Comparison of ENCODE assay signal across 11 cellular contexts in genomic region chr4:3257691-3258482, GRCh38. TPM values are rescaled to one million over a fixed set of nuclear protein-coding genes. Genes with fewer than 3 reads are reported as not detected.
DNase-seq lines count a peak whose midpoint lies in the region; ATAC-seq and TF ChIP-seq lines count a peak whose summit lies in the region.
"Had no signal": no experiment of that assay in that cellular context is flagged by ENCODE, and none has a peak within 500 bp of the region (broad histone marks: within the 10 kb centered on the region; RNA-seq: fewer than 3 reads in every experiment).

No MANE protein-coding gene starts in this region.

- peak overlapping the region in 3 of 7 donors; percentile 7 to 75 (median 13) for H3K27ac Mint-ChIP-seq in CD14-positive monocyte
- H3K27ac Mint-ChIP-seq: nephron had no signal

- H3K27me3 Mint-ChIP-seq in CD14-positive monocyte (ENCODE audit: low read depth in 3 of 3) = peaks cover 0 to 5% (median 1%) of the 10 kb centered on the region in 3 donors

- intact Hi-C loops in adrenal gland (cut with DNase I) (no loop called here), CD14-positive monocyte (cut with micrococcal nuclease) (no loop called here)

- no peaks in the 10 kb centered on the region for H3K9me3 Mint-ChIP-seq in CD14-positive monocyte
- H3K9me3 Mint-ChIP-seq: nephron had no signal

- H3K36me3 ChIP-seq in adrenal gland (replicated peaks in 1 of 2) (no peaks in the 10 kb centered on the region), osteoblast (ENCODE audit: insufficient read depth, low read length) (no peaks in the 10 kb centered on the region)

- H3K9me3 ChIP-seq in adrenal gland (replicated peaks in 1 of 3) (no peaks in the 10 kb centered on the region), osteoblast (ENCODE audit: low read depth, low read length) (no peaks in the 10 kb centered on the region)

- H3K27ac ChIP-seq in adrenal gland (no peak overlapping the region), osteoblast (ENCODE audit: low read depth, low read length) (no peak overlapping the region)
- H3K27ac ChIP-seq: 22Rv1 had no signal

- peaks cover 0 to 9% of the 10 kb centered on the region in 2 donors for H3K36me3 Mint-ChIP-seq in CD14-positive monocyte

- peak; percentile 56 for ATAC-seq in HG03175 (IDR thresholded peaks at IDR 0.05; ENCODE audit: unreplicated experiment)
- ATAC-seq in GM21528 (IDR thresholded peaks at IDR 0.05; ENCODE audit: low FRiP score, unreplicated experiment) = no peak

- H4K20me1 ChIP-seq in osteoblast (ENCODE audit: insufficient read depth, low read length) = no peaks in the 10 kb centered on the region

- TF ChIP-seq POLR2A in adrenal gland (IDR thresholded peaks at IDR 0.05) = no peak

- no peaks in the 10 kb centered on the region for H3K79me2 ChIP-seq in osteoblast (ENCODE audit: insufficient read depth, low read length)

- H3K4me2 ChIP-seq in osteoblast (ENCODE audit: insufficient read depth, low read length) = no peak overlapping the region

- H3K4me1 ChIP-seq in adrenal gland (replicated peaks in 1 of 2) (no peaks in the 10 kb centered on the region), osteoblast (ENCODE audit: insufficient read depth, low read length) (no peaks in the 10 kb centered on the region)

- H3K4me3 Mint-ChIP-seq in CD14-positive monocyte = no peak overlapping the region
- H3K4me3 Mint-ChIP-seq: nephron had no signal

- H3K4me3 ChIP-seq in adrenal gland = no peak overlapping the region
- H3K4me3 ChIP-seq in osteoblast (ENCODE audit: insufficient read depth, low read length) = no peak overlapping the region

- H2AFZ ChIP-seq in osteoblast (ENCODE audit: low read length) = no peak overlapping the region

- DNase-seq in DMS 273 (lab: John Stamatoyannopoulos, UW; ENCODE audit: unreplicated experiment) = peak; percentile 55
- no peak for DNase-seq in DMS 273 treated with DMSO at 0.1 percent for 48 hours (lab: John Stamatoyannopoulos, UW)
- peak in 4 of 7 donors; percentile 4 to 37 (median 11) for DNase-seq in adrenal gland
- DNase-seq in osteoblast (ENCODE audit: insufficient read length, low spot score, missing footprints) = peak; percentile 98
- no peak for DNase-seq in NCI-H2081 treated with DMSO at 0.1 percent for 48 hours (lab: John Stamatoyannopoulos, UW)
- no peak for DNase-seq in CD14-positive monocyte (ENCODE audit: low spot score)
- DNase-seq: stimulated activated CD8-positive, alpha-beta memory T cell treated with anti-CD3 and anti-CD28 coated beads, Interleukin-4, amount 100 ng/mL, for 48 hours had no signal

- H3K27me3 ChIP-seq in adrenal gland (no peaks in the 10 kb centered on the region), osteoblast (ENCODE audit: insufficient read depth, low read length) (no peaks in the 10 kb centered on the region)

- no peak for TF ChIP-seq CTCF in adrenal gland (IDR thresholded peaks at IDR 0.05)
- TF ChIP-seq CTCF in osteoblast (IDR thresholded peaks at IDR 0.05; ENCODE audit: extremely low read depth, low read depth, low read length) = no peak
- no peak for TF ChIP-seq CTCF in CD14-positive monocyte (IDR thresholded peaks at IDR 0.05)

- H3K4me1 Mint-ChIP-seq in CD14-positive monocyte = no peaks in the 10 kb centered on the region
- H3K4me1 Mint-ChIP-seq: nephron had no signal

- 87 to 91% (median 89%) methylated on average over 11 to 26 of the region's 26 CpGs for WGBS in adrenal gland, 4 donors

RNA-seq across cellular contexts. Expression of gene MSANTD1, which starts 8.9 kb away (rescaled TPM):
- total RNA-seq in adrenal gland (1 to 10 TPM in 1 of 8 donors, under 1 TPM in 6, not detected in 1; 0.28 to 3.0 (median 0.46) TPM), osteoblast (0.59 and 0.72 TPM in 2 replicates)
- polyA plus RNA-seq in adrenal gland (1 to 10 TPM in 1 of 3 donors, under 1 TPM in 2; 0.05 to 1.1 (median 0.24) TPM), CD14-positive monocyte (not detected)

RNA-seq across cellular contexts. Expression of gene RGS12, which starts 34.9 kb away (rescaled TPM):
- total RNA-seq in adrenal gland (10 to 100 TPM; 15.5 to 35.2 (median 21.9) TPM), osteoblast (19.2 and 61.2 TPM in 2 replicates)
- polyA plus RNA-seq in adrenal gland (10 to 100 TPM in 2 of 3 donors, 1 to 10 TPM in 1; 8.2 to 73.9 (median 33.8) TPM), CD14-positive monocyte (1 to 10 TPM in 1 of 2 donors, under 1 TPM in 1; 0.75 to 2.7 TPM)

Comparison
In these comparisons a context has a peak if more than half of its experiments do, and no peak if none do; other contexts are left out.
1. DNase-seq: peak in DMS 273 (single experiment), adrenal gland (4 of 7) and osteoblast (single experiment); none in DMS 273 treated with DMSO at 0.1 percent for 48 hours (single experiment), NCI-H2081 treated with DMSO at 0.1 percent for 48 hours (single experiment) and CD14-positive monocyte (single experiment).